ENCODE assay signal across 9 cellular contexts in the genomic region with DNA sequence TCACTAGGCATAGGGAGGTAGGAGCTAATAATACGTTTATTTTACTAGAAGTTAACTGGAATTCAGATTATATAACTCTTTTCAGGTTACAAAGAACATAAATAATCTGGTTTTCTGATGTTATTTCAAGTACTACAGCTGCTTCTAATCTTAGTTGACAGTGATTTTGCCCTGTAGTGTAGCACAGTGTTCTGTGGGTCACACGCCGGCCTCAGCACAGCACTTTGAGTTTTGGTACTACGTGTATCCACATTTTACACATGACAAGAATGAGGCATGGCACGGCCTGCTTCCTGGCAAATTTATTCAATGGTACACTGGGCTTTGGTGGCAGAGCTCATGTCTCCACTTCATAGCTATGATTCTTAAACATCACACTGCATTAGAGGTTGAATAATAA. TPM values are rescaled to one million over a fixed set of nuclear protein-coding genes. Genes with fewer than 3 reads are reported as not detected.
DNase-seq lines count a peak whose midpoint lies in the region; ATAC-seq and TF ChIP-seq lines count a peak whose summit lies in the region.
"Had no signal": no experiment of that assay in that cellular context is flagged by ENCODE, and none has a peak within 500 bp of the region (broad histone marks: within the 10 kb centered on the region; RNA-seq: fewer than 3 reads in every experiment).

No MANE protein-coding gene starts in this region.

- peak overlapping the region; percentile 80 to 85 for H3K4me3 ChIP-seq in foreskin fibroblast (ENCODE audit: low read depth in 1 of 2, low read length in 2 of 2)

- H3K36me3 Mint-ChIP-seq in activated B cell treated with CpG ODN at 0.5 μM for 24 hours (ENCODE audit: low read depth) = no peaks in the 10 kb centered on the region

- DNase-seq in EH (ENCODE audit: low read depth) = peak; percentile 26
- no peak for DNase-seq in activated B cell treated with CpG ODN at 0.5 μM for 24 hours
- DNase-seq in foreskin fibroblast = peak in 1 of 2 donors; percentile 58
- no peak for DNase-seq in sciatic nerve (ENCODE audit: low spot score)
- no peak for DNase-seq in SIG-M5 (lab: John Stamatoyannopoulos, UW)
- no peak for DNase-seq in SW480 (ENCODE audit: low spot score)
- DNase-seq: NCI-H187 treated with DMSO at 0.1 percent for 48 hours had no signal

- intact Hi-C loops in activated B cell treated with CpG ODN at 0.5 μM for 24 hours (cut with micrococcal nuclease) (no loop called here), sciatic nerve (cut with DNase I) (no loop called here)

- peaks cover 3% of the 10 kb centered on the region for H3K9me3 Mint-ChIP-seq in activated B cell treated with CpG ODN at 0.5 μM for 24 hours

- CTCF ChIA-PET in activated B cell treated with CpG ODN at 0.5 μM for 24 hours (lab: Charles Lee) = interaction anchor here (5.0 to 15.0 kb wide), 2 partner anchors 9 to 23 kb away, joined by 35 to 349 read pairs; no protein-coding TSS in a partner anchor

- ATAC-seq in activated B cell treated with CpG ODN at 0.5 μM for 24 hours (ENCODE audit: low read depth) (no peak), sciatic nerve (peak; percentile 61), GM19397 (IDR thresholded peaks at IDR 0.05; ENCODE audit: unreplicated experiment) (no peak), GM21447 (IDR thresholded peaks at IDR 0.05; ENCODE audit: unreplicated experiment) (no peak)

- peaks cover 52% of the 10 kb centered on the region for H3K4me1 Mint-ChIP-seq in activated B cell treated with CpG ODN at 0.5 μM for 24 hours

- peak overlapping the region; percentile 82 for H3K27ac Mint-ChIP-seq in activated B cell treated with CpG ODN at 0.5 μM for 24 hours

- TF ChIP-seq CTCF in activated B cell treated with CpG ODN at 0.5 μM for 24 hours (IDR thresholded peaks at IDR 0.05) = no peak
- TF ChIP-seq CTCF in foreskin fibroblast (IDR thresholded peaks at IDR 0.05; ENCODE audit: low read depth, low read length) = no peak

- POLR2A ChIA-PET in activated B cell treated with CpG ODN at 0.5 μM for 24 hours (lab: Charles Lee) = interaction anchor here (0.8 to 2.9 kb wide), 13 partner anchors 9 to 1720 kb away, joined by 3 to 35 read pairs (median 8); a partner anchor contains a TSS

- no peaks in the 10 kb centered on the region for H3K27me3 Mint-ChIP-seq in activated B cell treated with CpG ODN at 0.5 μM for 24 hours

- H3K4me3 Mint-ChIP-seq in activated B cell treated with CpG ODN at 0.5 μM for 24 hours = peak overlapping the region; percentile 89

RNA-seq across cellular contexts. Expression of a gene that starts 1.1 kb away (rescaled TPM):
- total RNA-seq in activated B cell treated with CpG ODN at 0.5 μM for 24 hours (0.98 and 1.1 TPM in 2 replicates), sciatic nerve (13.9 TPM)
